Comparison of ENCODE assay signal across 12 cellular contexts in genomic region chr15:64502537-64502936, GRCh38. TPM values are rescaled to one million over a fixed set of nuclear protein-coding genes. Genes with fewer than 3 reads are reported as not detected.
A peak's percentile ranks its signal among the peaks of the same experiment; 100 is the strongest.
DNase-seq lines count a peak whose midpoint lies in the region; ATAC-seq and TF ChIP-seq lines count a peak whose summit lies in the region.
"Had no signal": no experiment of that assay in that cellular context is flagged by ENCODE, and none has a peak within 500 bp of the region (broad histone marks: within the 10 kb centered on the region; RNA-seq: fewer than 3 reads in every experiment).

No MANE protein-coding gene starts in this region.

- WGBS in hepatocyte (ENCODE audit: low lambda C conversion rate, missing lambda C conversion rate) = 87% methylated on average over 3 of the region's 3 CpGs
- WGBS in thymus = 70% methylated on average over 3 of the region's 3 CpGs
- 73% methylated on average over 3 of the region's 3 CpGs for WGBS in suprapubic skin

- no peak for TF ChIP-seq EP300 in suprapubic skin (IDR thresholded peaks at IDR 0.05)

- peak in 1 of 2 donors; percentile 23 for ATAC-seq in activated T-cell treated with anti-CD3 and anti-CD28 coated beads, Interleukin-2, amount 50 U/mL, for 4 hours
- ATAC-seq in activated T-helper 17 cell treated with anti-CD3 and anti-CD28 coated beads, Interleukin-2, amount 50 U/mL, for 72 hours (replicated peaks) = peak; percentile 62
- ATAC-seq in stimulated activated naive B cell treated with anti-CD40 and anti-IgM and Interleukin-4, amounts not matched to agents 10 μg/mL and 1 μg/mL and 100 μg/mL, for 72 hours (replicated peaks) = no peak
- ATAC-seq in GM21786 (IDR thresholded peaks at IDR 0.05; ENCODE audit: unreplicated experiment) = no peak

- peaks cover 12% of the 10 kb centered on the region for H3K4me1 ChIP-seq in hepatocyte (ENCODE audit: insufficient read depth)
- peaks cover 17% of the 10 kb centered on the region for H3K4me1 ChIP-seq in thymus (ENCODE audit: control insufficient read depth, insufficient read depth, low read length)
- peaks cover 44% of the 10 kb centered on the region for H3K4me1 ChIP-seq in suprapubic skin

- peak overlapping the region; percentile 22 for H3K4me3 Mint-ChIP-seq in activated T-cell treated with anti-CD3 and anti-CD28 coated beads, Interleukin-2, amount 50 U/mL, for 4 hours
- H3K4me3 Mint-ChIP-seq in activated T-helper 17 cell treated with anti-CD3 and anti-CD28 coated beads, Interleukin-2, amount 50 U/mL, for 72 hours = peak overlapping the region; percentile 58
- H3K4me3 Mint-ChIP-seq in stimulated activated naive B cell treated with anti-CD40 and anti-IgM and Interleukin-4, amounts not matched to agents 10 μg/mL and 1 μg/mL and 100 μg/mL, for 72 hours = no peak overlapping the region

- no peaks in the 10 kb centered on the region for H3K9me2 ChIP-seq in hepatocyte (replicated peaks; ENCODE audit: insufficient read depth)

- H2AFZ ChIP-seq in hepatocyte = no peak overlapping the region

- TF ChIP-seq POLR2A in suprapubic skin (IDR thresholded peaks at IDR 0.05) = no peak

- no peaks in the 10 kb centered on the region for H3K27me3 Mint-ChIP-seq in activated T-cell treated with anti-CD3 and anti-CD28 coated beads, Interleukin-2, amount 50 U/mL, for 4 hours (ENCODE audit: low read depth)
- H3K27me3 Mint-ChIP-seq in activated T-helper 17 cell treated with anti-CD3 and anti-CD28 coated beads, Interleukin-2, amount 50 U/mL, for 72 hours = no peaks in the 10 kb centered on the region
- H3K27me3 Mint-ChIP-seq in stimulated activated naive B cell treated with anti-CD40 and anti-IgM and Interleukin-4, amounts not matched to agents 10 μg/mL and 1 μg/mL and 100 μg/mL, for 72 hours = no peaks in the 10 kb centered on the region

- DNase-seq in activated T-cell treated with anti-CD3 and anti-CD28 coated beads, Interleukin-2, amount 50 U/mL, for 4 hours = no peak
- DNase-seq in activated T-cell treated with anti-CD3 and anti-CD28 coated beads, Interleukin-2, amount 50 U/mL, for 48 hours = no peak
- DNase-seq in hepatocyte (ENCODE audit: low spot score) (no peak), suprapubic skin (ENCODE audit: low spot score in 2 of 2) (no peak)
- DNase-seq in stimulated activated naive B cell treated with anti-CD40 and anti-IgM and Interleukin-4, amounts not matched to agents 10 μg/mL and 1 μg/mL and 100 μg/mL, for 72 hours = no peak
- DNase-seq: heart left ventricle, NCI-H1436, SHP77 treated with DMSO at 0.1 percent for 48 hours had no signal

- peaks cover 82% of the 10 kb centered on the region for H3K4me1 Mint-ChIP-seq in activated T-cell treated with anti-CD3 and anti-CD28 coated beads, Interleukin-2, amount 50 U/mL, for 4 hours (ENCODE audit: low read depth)
- H3K4me1 Mint-ChIP-seq in activated T-helper 17 cell treated with anti-CD3 and anti-CD28 coated beads, Interleukin-2, amount 50 U/mL, for 72 hours = peaks cover 63% of the 10 kb centered on the region
- peaks cover 34 to 64% of the 10 kb centered on the region in 2 donors for H3K4me1 Mint-ChIP-seq in stimulated activated naive B cell treated with anti-CD40 and anti-IgM and Interleukin-4, amounts not matched to agents 10 μg/mL and 1 μg/mL and 100 μg/mL, for 72 hours

- H3K27ac ChIP-seq in hepatocyte = peak overlapping the region; percentile 40
- H3K27ac ChIP-seq in thymus (ENCODE audit: low read depth) = peak overlapping the region; percentile 81
- H3K27ac ChIP-seq in suprapubic skin = no peak overlapping the region

- H3K36me3 ChIP-seq in hepatocyte (replicated peaks; ENCODE audit: insufficient read depth, low read depth) = no peaks in the 10 kb centered on the region
- H3K36me3 ChIP-seq in thymus (ENCODE audit: control insufficient read depth, insufficient read depth) = peaks cover 15% of the 10 kb centered on the region
- H3K36me3 ChIP-seq in suprapubic skin = peaks cover 31% of the 10 kb centered on the region
- H3K36me3 ChIP-seq: prostate gland had no signal

- TF ChIP-seq CTCF in hepatocyte (IDR thresholded peaks at IDR 0.05; ENCODE audit: poor library complexity) = no peak
- TF ChIP-seq CTCF in suprapubic skin (IDR thresholded peaks at IDR 0.05) = no peak

- no peaks in the 10 kb centered on the region for H3K27me3 ChIP-seq in hepatocyte
- H3K27me3 ChIP-seq in thymus (ENCODE audit: control insufficient read depth, insufficient read depth) = no peaks in the 10 kb centered on the region
- no peaks in the 10 kb centered on the region for H3K27me3 ChIP-seq in suprapubic skin
- H3K27me3 ChIP-seq: heart left ventricle had no signal

- no peak overlapping the region for H3K4me2 ChIP-seq in hepatocyte

- H3K79me2 ChIP-seq in hepatocyte = peaks cover 79% of the 10 kb centered on the region

- H3K4me3 ChIP-seq in hepatocyte (no peak overlapping the region), thymus (ENCODE audit: low read length) (no peak overlapping the region), suprapubic skin (no peak overlapping the region)
- H3K4me3 ChIP-seq: prostate gland had no signal

- peaks cover 6% of the 10 kb centered on the region for H4K20me1 ChIP-seq in hepatocyte (ENCODE audit: insufficient read depth, poor library complexity, severe bottlenecking)

- peaks cover 25% of the 10 kb centered on the region for H3K36me3 Mint-ChIP-seq in activated T-cell treated with anti-CD3 and anti-CD28 coated beads, Interleukin-2, amount 50 U/mL, for 4 hours (ENCODE audit: insufficient read depth)
- peaks cover 57% of the 10 kb centered on the region for H3K36me3 Mint-ChIP-seq in activated T-helper 17 cell treated with anti-CD3 and anti-CD28 coated beads, Interleukin-2, amount 50 U/mL, for 72 hours (ENCODE audit: low read depth)
- H3K36me3 Mint-ChIP-seq in stimulated activated naive B cell treated with anti-CD40 and anti-IgM and Interleukin-4, amounts not matched to agents 10 μg/mL and 1 μg/mL and 100 μg/mL, for 72 hours = peaks cover 30 to 39% of the 10 kb centered on the region in 2 donors

- no peaks in the 10 kb centered on the region for H3K9me3 Mint-ChIP-seq in activated T-cell treated with anti-CD3 and anti-CD28 coated beads, Interleukin-2, amount 50 U/mL, for 4 hours
- H3K9me3 Mint-ChIP-seq in activated T-helper 17 cell treated with anti-CD3 and anti-CD28 coated beads, Interleukin-2, amount 50 U/mL, for 72 hours = no peaks in the 10 kb centered on the region
- H3K9me3 Mint-ChIP-seq in stimulated activated naive B cell treated with anti-CD40 and anti-IgM and Interleukin-4, amounts not matched to agents 10 μg/mL and 1 μg/mL and 100 μg/mL, for 72 hours = no peaks in the 10 kb centered on the region

- no peaks in the 10 kb centered on the region for H3K9me3 ChIP-seq in hepatocyte (ENCODE audit: low read depth)
- H3K9me3 ChIP-seq in thymus (ENCODE audit: control insufficient read depth) = no peaks in the 10 kb centered on the region
- H3K9me3 ChIP-seq in suprapubic skin = no peaks in the 10 kb centered on the region
- H3K9me3 ChIP-seq: heart left ventricle, prostate gland had no signal

- H3K27ac Mint-ChIP-seq in activated T-helper 17 cell treated with anti-CD3 and anti-CD28 coated beads, Interleukin-2, amount 50 U/mL, for 72 hours = peak overlapping the region; percentile 51
- H3K27ac Mint-ChIP-seq in stimulated activated naive B cell treated with anti-CD40 and anti-IgM and Interleukin-4, amounts not matched to agents 10 μg/mL and 1 μg/mL and 100 μg/mL, for 72 hours = no peak overlapping the region

RNA-seq across cellular contexts. Expression of gene ZNF609, which starts 42.2 kb away (rescaled TPM):
- total RNA-seq in activated T-cell treated with anti-CD3 and anti-CD28 coated beads, Interleukin-2, amount 50 U/mL, for 4 hours = 10 to 100 TPM; 26.9 to 34.1 (median 28.3) TPM
- total RNA-seq in activated T-helper 17 cell treated with anti-CD3 and anti-CD28 coated beads, Interleukin-2, amount 50 U/mL, for 72 hours = 10 to 100 TPM; 27.3 to 41.2 TPM
- total RNA-seq in hepatocyte (21.3 and 23.0 TPM in 2 replicates), suprapubic skin (10 to 100 TPM; 18.6 to 40.1 (median 23.7) TPM)
- polyA plus RNA-seq in hepatocyte (12.5 and 14.3 TPM in 2 replicates), thymus (7.5 TPM)

Comparison
In these comparisons a context has a peak if more than half of its experiments do, and no peak if none do; other contexts are left out.
1. H3K4me3 Mint-ChIP-seq: peak in activated T-cell treated with anti-CD3 and anti-CD28 coated beads, Interleukin-2, amount 50 U/mL, for 4 hours (single experiment) and activated T-helper 17 cell treated with anti-CD3 and anti-CD28 coated beads, Interleukin-2, amount 50 U/mL, for 72 hours (single experiment); none in stimulated activated naive B cell treated with anti-CD40 and anti-IgM and Interleukin-4, amounts not matched to agents 10 μg/mL and 1 μg/mL and 100 μg/mL, for 72 hours (0 of 2).